18 cellular contexts compared by ENCODE assay signal in the genomic region with DNA sequence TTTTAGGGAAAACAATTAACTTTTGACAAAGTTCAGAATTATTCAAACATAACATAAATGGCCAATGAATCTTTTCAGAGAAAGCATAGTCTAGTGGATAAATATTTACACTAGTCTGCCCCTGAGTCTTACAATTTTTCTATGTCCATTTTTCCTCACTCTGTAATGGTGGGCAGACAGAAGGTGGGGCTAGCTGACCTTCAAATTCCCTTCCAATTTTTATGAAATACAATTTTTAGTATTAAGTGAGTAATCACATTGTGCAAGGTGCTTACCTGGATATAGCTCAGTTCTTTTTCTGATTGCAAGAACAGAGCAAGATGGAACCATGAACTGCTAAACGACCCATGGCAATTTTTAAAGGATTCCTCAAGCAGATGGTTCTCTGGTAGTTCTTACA.
DNase-seq lines count a peak whose midpoint lies in the region; ATAC-seq, FAIRE-seq and TF ChIP-seq lines count a peak whose summit lies in the region.
"Had no signal": no experiment of that assay in that cellular context is flagged by ENCODE, and none has a peak within 500 bp of the region (broad histone marks: within the 10 kb centered on the region; RNA-seq: fewer than 3 reads in every experiment).

No MANE protein-coding gene starts in this region.

- H2AFZ ChIP-seq in endothelial cell of umbilical vein (ENCODE audit: low read depth, low read length): no peak overlapping the region
- H2AFZ ChIP-seq: GM23248 had no signal

- no peaks in the 10 kb centered on the region for H3K79me2 ChIP-seq in endothelial cell of umbilical vein (ENCODE audit: control insufficient read depth, insufficient read depth, low read length)

- H3K27me3 ChIP-seq in RWPE2 (ENCODE audit: insufficient read depth, poor library complexity, severe bottlenecking) (no peaks in the 10 kb centered on the region), endothelial cell of umbilical vein (ENCODE audit: control insufficient read depth in 2 of 2, insufficient read depth in 2 of 2, low read length in 2 of 2) (no peaks in the 10 kb centered on the region)

- no peaks in the 10 kb centered on the region for H4K20me1 ChIP-seq in endothelial cell of umbilical vein (replicated peaks; ENCODE audit: control insufficient read depth, extremely low read depth, insufficient read depth, low read length)

- H3K4me3 ChIP-seq in RWPE2 (ENCODE audit: severe bottlenecking): no peak overlapping the region
- H3K4me3 ChIP-seq in endothelial cell of umbilical vein (replicated peaks in 1 of 3; ENCODE audit: insufficient read depth in 1 of 3, low read depth in 1 of 3, low read length in 3 of 3): no peak overlapping the region
- H3K4me3 ChIP-seq in foreskin fibroblast (ENCODE audit: low read depth in 1 of 2, low read length in 2 of 2): no peak overlapping the region
- H3K4me3 ChIP-seq: GM12878, GM23248 had no signal

- TF ChIP-seq CTCF in RWPE2 (IDR thresholded peaks at IDR 0.05; ENCODE audit: poor library complexity, severe bottlenecking) (peak; percentile 24), endothelial cell of umbilical vein (IDR thresholded peaks at IDR 0.05; ENCODE audit: extremely low read depth in 1 of 2, insufficient read depth in 1 of 2, low read depth in 1 of 2, low read length in 2 of 2) (no peak), foreskin fibroblast (IDR thresholded peaks at IDR 0.05; ENCODE audit: low read depth, low read length) (no peak)

- no peaks in the 10 kb centered on the region for H3K9me3 ChIP-seq in RWPE2 (ENCODE audit: severe bottlenecking)
- no peaks in the 10 kb centered on the region for H3K9me3 ChIP-seq in endothelial cell of umbilical vein (replicated peaks; ENCODE audit: control insufficient read depth, insufficient read depth, low read length)

- BruUV-seq in endothelial cell of umbilical vein (replicated peaks; lab: Mats Ljungman, UMichigan): no TSS peak

- H3K4me1 ChIP-seq in RWPE2 (ENCODE audit: insufficient read depth, poor library complexity, severe bottlenecking) (peaks cover 13% of the 10 kb centered on the region), endothelial cell of umbilical vein (ENCODE audit: control insufficient read depth, extremely low read depth, insufficient read depth, low read length) (peaks cover 14% of the 10 kb centered on the region)

- H3K27ac ChIP-seq in RWPE2 (ENCODE audit: poor library complexity, severe bottlenecking) (peak overlapping the region; percentile 58), endothelial cell of umbilical vein (ENCODE audit: insufficient read depth, low read depth, low read length) (peak overlapping the region; percentile 3)
- H3K27ac ChIP-seq: GM23248, HL-60 had no signal

- TF ChIP-seq POLR2A in endothelial cell of umbilical vein (IDR thresholded peaks at IDR 0.05; ENCODE audit: low read depth, low read length): no peak

- DNase-seq in LHCN-M2 (ENCODE audit: low read depth) (peak; percentile 8), RWPE2 (ENCODE audit: low spot score) (no peak), endothelial cell of umbilical vein (ENCODE audit: low read depth, low spot score) (peak; percentile 19), SKM-1 treated with dmso at 0.1 percent for 144 hours (lab: John Stamatoyannopoulos, UW; ENCODE audit: unreplicated experiment) (no peak), NCI-H1417 (lab: John Stamatoyannopoulos, UW) (no peak), foreskin fibroblast (no peak)
- DNase-seq: C1 segment of cervical spinal cord; Calu3; CD4-positive, alpha-beta T cell; DMS 273 treated with DMSO at 0.1 percent for 48 hours; DMS79; GM23248 had no signal

- no peak for FAIRE-seq in endothelial cell of umbilical vein (lab: Jason Lieb, UNC)
- FAIRE-seq: A204.1, GM12878, GM18507, H54 had no signal

- CTCF ChIA-PET in endothelial cell of umbilical vein (lab: Charles Lee): no interaction called here

- no peak overlapping the region for H3K4me2 ChIP-seq in endothelial cell of umbilical vein (ENCODE audit: insufficient read depth, low read length)

- H3K9ac ChIP-seq in endothelial cell of umbilical vein (replicated peaks; ENCODE audit: extremely low read depth, insufficient read depth, low read length): no peak overlapping the region
- H3K9ac ChIP-seq: GM23248 had no signal

- dilution Hi-C loops in endothelial cell of umbilical vein (cut with MboI; ENCODE audit: extremely low pct_ligation_motif_present, low sequenced_read_pairs): no loop called here

- intact Hi-C loops in endothelial cell of umbilical vein (cut with micrococcal nuclease): loop anchor here (2.0 to 10.0 kb wide), 4 partner anchors 154 to 634 kb away; no protein-coding TSS in a partner anchor

- ATAC-seq in RWPE2 (ENCODE audit: low read depth) (peak; percentile 54; the same call in 2 of the 3 replicates), HG03460 (IDR thresholded peaks at IDR 0.05; ENCODE audit: unreplicated experiment) (no peak)
- ATAC-seq: GM12878 had no signal

- no peaks in the 10 kb centered on the region for H3K9me1 ChIP-seq in endothelial cell of umbilical vein (replicated peaks; ENCODE audit: control insufficient read depth, extremely low read depth, insufficient read depth, low read length)

- H3K36me3 ChIP-seq in RWPE2 (ENCODE audit: low read depth) (no peaks in the 10 kb centered on the region), endothelial cell of umbilical vein (ENCODE audit: control insufficient read depth in 2 of 2, extremely low read depth in 1 of 2, insufficient read depth in 2 of 2, low read length in 2 of 2) (no peaks in the 10 kb centered on the region)

- POLR2A ChIA-PET in endothelial cell of umbilical vein (lab: Charles Lee): no interaction called here

TF ChIP-seq in endothelial cell of umbilical vein, 7 proteins besides CTCF, POLR2A, EP300 and RAD21:
- TF ChIP-seq MAX (IDR thresholded peaks at IDR 0.05; ENCODE audit: insufficient read depth, insufficient read length) (no peak), EZH2 (IDR thresholded peaks at IDR 0.05; ENCODE audit: borderline replicate concordance, low read depth, low read length, severe bottlenecking) (no peak), GATA2 (IDR thresholded peaks at IDR 0.05; ENCODE audit: insufficient read depth, insufficient read length, low read depth, low read length) (no peak), FOS (IDR thresholded peaks at IDR 0.05; ENCODE audit: borderline replicate concordance, insufficient read depth, low read length) (no peak), POLR2AphosphoS5 (IDR thresholded peaks at IDR 0.05; ENCODE audit: insufficient read depth, low read depth, low read length) (no peak), MYC (IDR thresholded peaks at IDR 0.05; ENCODE audit: low read depth, low read length) (no peak), JUN (IDR thresholded peaks at IDR 0.05; ENCODE audit: borderline replicate concordance, insufficient read depth, insufficient read length, low read depth) (no peak)

Comparison
In these comparisons a context has a peak if more than half of its experiments do, and no peak if none do; other contexts are left out.
1. DNase-seq: peak in LHCN-M2 (single experiment) and endothelial cell of umbilical vein (single experiment); none in RWPE2 (single experiment), SKM-1 treated with dmso at 0.1 percent for 144 hours (single experiment), NCI-H1417 (0 of 3) and foreskin fibroblast (0 of 2).